In genomic region chr3:81485444-81485865, GRCh38 we compare ENCODE assay signal across 8 cellular contexts.
DNase-seq lines count a peak whose midpoint lies in the region; ATAC-seq and TF ChIP-seq lines count a peak whose summit lies in the region.
"Had no signal": no experiment of that assay in that cellular context is flagged by ENCODE, and none has a peak within 500 bp of the region (broad histone marks: within the 10 kb centered on the region; RNA-seq: fewer than 3 reads in every experiment).

No MANE protein-coding gene starts in this region.

- H3K4me3 Mint-ChIP-seq in naive thymus-derived CD8-positive, alpha-beta T cell = no peak overlapping the region

- POLR2A ChIA-PET in naive thymus-derived CD8-positive, alpha-beta T cell (lab: Charles Lee) = no interaction called here

- intact Hi-C loops in colonic mucosa (cut with DNase I) (no loop called here), sciatic nerve (cut with DNase I) (no loop called here), head of caudate nucleus (cut with DNase I) (no loop called here)

- H3K27me3 Mint-ChIP-seq in naive thymus-derived CD8-positive, alpha-beta T cell = no peaks in the 10 kb centered on the region

- DNase-seq in colonic mucosa (peak; percentile 25), sciatic nerve (ENCODE audit: low spot score) (no peak), head of caudate nucleus (no peak), SJCRH30 (no peak)
- no peak for DNase-seq in naive thymus-derived CD8-positive, alpha-beta T cell
- DNase-seq: right lobe of liver had no signal

- H3K36me3 Mint-ChIP-seq in naive thymus-derived CD8-positive, alpha-beta T cell = peaks cover 0 to 5% (median 4%) of the 10 kb centered on the region in 3 donors

- H3K27ac ChIP-seq in colonic mucosa (peak overlapping the region; percentile 38), SJCRH30 (no peak overlapping the region)
- H3K27ac ChIP-seq: right lobe of liver had no signal

- H3K36me3 ChIP-seq in colonic mucosa = no peaks in the 10 kb centered on the region
- H3K36me3 ChIP-seq in SJCRH30 = no peaks in the 10 kb centered on the region
- H3K36me3 ChIP-seq: right lobe of liver had no signal

- no peak for TF ChIP-seq CTCF in colonic mucosa (IDR thresholded peaks at IDR 0.05)

- H3K9me3 ChIP-seq in colonic mucosa = no peaks in the 10 kb centered on the region
- no peaks in the 10 kb centered on the region for H3K9me3 ChIP-seq in SJCRH30 (replicated peaks)
- H3K9me3 ChIP-seq: right lobe of liver had no signal

- ATAC-seq in GM19455 (IDR thresholded peaks at IDR 0.05; ENCODE audit: unreplicated experiment) (peak; percentile 96), HG03439 (IDR thresholded peaks at IDR 0.05; ENCODE audit: unreplicated experiment) (peak; percentile 99), sciatic nerve (peak; percentile 77)
- no peak for ATAC-seq in naive thymus-derived CD8-positive, alpha-beta T cell

- peak overlapping the region in 1 of 2 donors; percentile 41 for H3K9ac ChIP-seq in colonic mucosa (ENCODE audit: low read depth in 2 of 2, low read length in 2 of 2)

- H3K27ac Mint-ChIP-seq in naive thymus-derived CD8-positive, alpha-beta T cell = no peak overlapping the region

- H3K4me3 ChIP-seq in colonic mucosa = no peak overlapping the region
- no peak overlapping the region for H3K4me3 ChIP-seq in SJCRH30
- H3K4me3 ChIP-seq: right lobe of liver had no signal

- H3K9me3 Mint-ChIP-seq in naive thymus-derived CD8-positive, alpha-beta T cell = peaks cover 0 to 12% (median 8%) of the 10 kb centered on the region in 9 donors

- H3K4me1 Mint-ChIP-seq in naive thymus-derived CD8-positive, alpha-beta T cell = no peaks in the 10 kb centered on the region

- H3K4me1 ChIP-seq in colonic mucosa (no peaks in the 10 kb centered on the region), SJCRH30 (no peaks in the 10 kb centered on the region)
- H3K4me1 ChIP-seq: right lobe of liver had no signal

- H3K27me3 ChIP-seq in colonic mucosa (no peaks in the 10 kb centered on the region), SJCRH30 (no peaks in the 10 kb centered on the region)
- H3K27me3 ChIP-seq: right lobe of liver had no signal

Comparison
In these comparisons a context has a peak if more than half of its experiments do, and no peak if none do; other contexts are left out.
1. ATAC-seq: peak in GM19455 (single experiment), HG03439 (single experiment) and sciatic nerve (single experiment); none in naive thymus-derived CD8-positive, alpha-beta T cell (0 of 2).